19 cellular contexts compared by ENCODE assay signal in the genomic region with DNA sequence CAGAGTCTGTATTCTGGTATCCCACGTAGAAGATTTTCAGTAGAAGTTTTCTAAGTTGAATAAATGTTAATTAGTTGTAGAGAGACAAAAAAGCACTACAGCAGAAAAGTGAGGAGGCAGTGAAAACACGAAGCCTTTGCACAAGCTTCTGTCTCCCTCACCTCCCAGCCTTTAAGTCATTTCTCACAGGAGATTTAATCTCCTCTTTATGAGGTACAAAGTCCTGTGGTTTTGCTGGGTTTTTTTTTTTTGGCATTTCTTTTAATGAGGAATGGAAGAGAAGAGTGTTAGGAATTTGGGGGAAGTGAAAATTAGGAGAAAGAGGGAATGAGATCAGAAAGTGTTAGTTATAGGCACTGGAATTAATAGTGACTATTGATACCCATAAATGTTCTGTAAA. TPM values are rescaled to one million over a fixed set of nuclear protein-coding genes. Genes with fewer than 3 reads are reported as not detected.
"Had no signal": no experiment of that assay in that cellular context is flagged by ENCODE, and none has a peak within 500 bp of the region (broad histone marks: within the 10 kb centered on the region; RNA-seq: fewer than 3 reads in every experiment).

No MANE protein-coding gene starts in this region.

- H3K4me1 ChIP-seq: gastroesophageal sphincter, left ventricle myocardium inferior, upper lobe of left lung had no signal

- H3K27ac ChIP-seq: gastroesophageal sphincter, left ventricle myocardium inferior, upper lobe of left lung, WERI-Rb-1 had no signal

- ATAC-seq: gastroesophageal sphincter had no signal

- H3K27ac Mint-ChIP-seq: activated CD4-positive, alpha-beta T cell treated with anti-CD3 and anti-CD28 coated beads for 36 hours; activated naive CD4-positive, alpha-beta T cell treated with anti-CD3 and anti-CD28 coated beads for 36 hours had no signal

- H3K9me3 Mint-ChIP-seq: activated naive CD4-positive, alpha-beta T cell treated with anti-CD3 and anti-CD28 coated beads for 36 hours; activated T-cell treated with anti-CD3 and anti-CD28 coated beads, Interleukin-2, amount 50 U/mL, for 4 hours; natural killer cell treated with Interleukin-12 subunit alpha and Interleukin-12 subunit beta and Interleukin-15 and Interleukin-18, amount 100 ng/mL, for 72 hours had no signal

- H3K36me3 ChIP-seq: gastroesophageal sphincter, left ventricle myocardium inferior, upper lobe of left lung, WERI-Rb-1 had no signal

- H3K36me3 Mint-ChIP-seq: natural killer cell treated with Interleukin-12 subunit alpha and Interleukin-12 subunit beta and Interleukin-15 and Interleukin-18, amount 100 ng/mL, for 72 hours had no signal

- H3K27me3 ChIP-seq: upper lobe of left lung had no signal

- H3K9me3 ChIP-seq: gastroesophageal sphincter, left ventricle myocardium inferior, upper lobe of left lung had no signal

- H3K4me3 ChIP-seq: gastroesophageal sphincter, left ventricle myocardium inferior, upper lobe of left lung had no signal

- H3K4me3 Mint-ChIP-seq: activated CD4-positive, alpha-beta T cell treated with anti-CD3 and anti-CD28 coated beads for 36 hours; activated naive CD4-positive, alpha-beta T cell treated with anti-CD3 and anti-CD28 coated beads for 36 hours; activated T-cell treated with anti-CD3 and anti-CD28 coated beads, Interleukin-2, amount 50 U/mL, for 4 hours had no signal

- DNase-seq: activated CD4-positive, alpha-beta T cell treated with anti-CD3 and anti-CD28 coated beads for 36 hours; activated naive CD4-positive, alpha-beta T cell treated with anti-CD3 and anti-CD28 coated beads for 36 hours; activated T-cell treated with anti-CD3 and anti-CD28 coated beads, Interleukin-2, amount 50 U/mL, for 4 hours; anterior cingulate cortex; dermis blood vessel endothelial cell; kidney; left ventricle myocardium inferior; mesenchymal stem cell; stimulated activated CD4-positive, alpha-beta T cell treated with anti-CD3 and anti-CD28 coated beads, Interleukin-12 subunit alpha, Interleukin-12 subunit beta, amount 100 ng/mL, for 4 hours; stimulated activated naive CD4-positive, alpha-beta T cell; SW 1271; T1000; upper lobe of left lung; WERI-Rb-1 had no signal

RNA-seq across cellular contexts. Expression of gene SPAG6, which starts 21.5 kb away (rescaled TPM):
- total RNA-seq: activated naive CD4-positive, alpha-beta T cell treated with anti-CD3 and anti-CD28 coated beads for 36 hours; activated T-cell treated with anti-CD3 and anti-CD28 coated beads, Interleukin-2, amount 50 U/mL, for 4 hours; dermis blood vessel endothelial cell; epithelial cell of proximal tubule; gastroesophageal sphincter; left ventricle myocardium inferior; osteoblast; pulmonary artery endothelial cell had no signal
